Comparison of ENCODE assay signal across 18 cellular contexts in genomic region chr14:70776197-70776596, GRCh38. TPM values are rescaled to one million over a fixed set of nuclear protein-coding genes. Genes with fewer than 3 reads are reported as not detected.
DNase-seq lines count a peak whose midpoint lies in the region; ATAC-seq lines count a peak whose summit lies in the region.
"Had no signal": no experiment of that assay in that cellular context is flagged by ENCODE, and none has a peak within 500 bp of the region (broad histone marks: within the 10 kb centered on the region; RNA-seq: fewer than 3 reads in every experiment).

No MANE protein-coding gene starts in this region.

- no peak for DNase-seq in SW 1271 (lab: John Stamatoyannopoulos, UW)
- DNase-seq: activated CD4-positive, alpha-beta T cell treated with anti-CD3 and anti-CD28 coated beads for 36 hours; CD4-positive, alpha-beta T cell; effector CD8-positive, alpha-beta T cell; foreskin melanocyte; mucosa of descending colon; NCI-H1694; stimulated activated CD4-positive, alpha-beta T cell treated with anti-CD3 and anti-CD28 coated beads, Interleukin-1b, Interleukin-23, amount 100 ng/mL, for 48 hours; stimulated activated naive CD4-positive, alpha-beta T cell had no signal

- H3K4me3 Mint-ChIP-seq in activated T-helper 17 cell treated with anti-CD3 and anti-CD28 coated beads, Interleukin-2, amount 50 U/mL, for 72 hours: no peak overlapping the region
- H3K4me3 Mint-ChIP-seq: activated CD4-positive, alpha-beta T cell treated with anti-CD3 and anti-CD28 coated beads for 36 hours; CD4-positive, alpha-beta T cell; neural crest cell had no signal

- no peaks in the 10 kb centered on the region for H3K27me3 Mint-ChIP-seq in activated T-helper 17 cell treated with anti-CD3 and anti-CD28 coated beads, Interleukin-2, amount 50 U/mL, for 72 hours
- H3K27me3 Mint-ChIP-seq: activated CD4-positive, alpha-beta T cell treated with anti-CD3 and anti-CD28 coated beads for 36 hours; CD4-positive, alpha-beta T cell had no signal

- H3K27ac Mint-ChIP-seq in activated T-helper 17 cell treated with anti-CD3 and anti-CD28 coated beads, Interleukin-2, amount 50 U/mL, for 72 hours: no peak overlapping the region
- H3K27ac Mint-ChIP-seq: activated CD4-positive, alpha-beta T cell treated with anti-CD3 and anti-CD28 coated beads for 36 hours; CD4-positive, alpha-beta T cell had no signal

- H3K36me3 Mint-ChIP-seq in activated T-helper 17 cell treated with anti-CD3 and anti-CD28 coated beads, Interleukin-2, amount 50 U/mL, for 72 hours (ENCODE audit: low read depth): no peaks in the 10 kb centered on the region

- peak; percentile 73 for ATAC-seq in GM18511 (IDR thresholded peaks at IDR 0.05; ENCODE audit: unreplicated experiment)
- ATAC-seq in GM19463 (IDR thresholded peaks at IDR 0.05; ENCODE audit: unreplicated experiment): peak; percentile 70
- peak; percentile 67 for ATAC-seq in HG02798 (IDR thresholded peaks at IDR 0.05; ENCODE audit: poor library complexity, unreplicated experiment)
- peak; percentile 28 for ATAC-seq in activated T-helper 17 cell treated with anti-CD3 and anti-CD28 coated beads, Interleukin-2, amount 50 U/mL, for 72 hours (replicated peaks)
- no peak for ATAC-seq in HG02981 (IDR thresholded peaks at IDR 0.05; ENCODE audit: unreplicated experiment)
- ATAC-seq in GM18873 (IDR thresholded peaks at IDR 0.05; ENCODE audit: low FRiP score, unreplicated experiment): no peak
- ATAC-seq: activated CD4-positive, alpha-beta T cell treated with anti-CD3 and anti-CD28 coated beads for 36 hours; K562; mucosa of descending colon; Right ventricle myocardium inferior had no signal

- peaks cover 9% of the 10 kb centered on the region for H3K4me1 Mint-ChIP-seq in activated T-helper 17 cell treated with anti-CD3 and anti-CD28 coated beads, Interleukin-2, amount 50 U/mL, for 72 hours
- H3K4me1 Mint-ChIP-seq: neural crest cell had no signal

- H3K9me3 Mint-ChIP-seq in activated T-helper 17 cell treated with anti-CD3 and anti-CD28 coated beads, Interleukin-2, amount 50 U/mL, for 72 hours: no peaks in the 10 kb centered on the region
- H3K9me3 Mint-ChIP-seq: CD4-positive, alpha-beta T cell; neural crest cell had no signal

RNA-seq across cellular contexts. Expression of gene MAP3K9, which starts 33.1 kb away (rescaled TPM):
- 10 to 100 TPM in 1 of 2 donors, 1 to 10 TPM in 1; 6.8 to 10.5 TPM for total RNA-seq in activated T-helper 17 cell treated with anti-CD3 and anti-CD28 coated beads, Interleukin-2, amount 50 U/mL, for 72 hours

Comparison
In these comparisons a context has a peak if more than half of its experiments do, and no peak if none do; other contexts are left out.
1. ATAC-seq: peak in GM18511 (single experiment), GM19463 (single experiment), HG02798 (single experiment) and activated T-helper 17 cell treated with anti-CD3 and anti-CD28 coated beads, Interleukin-2, amount 50 U/mL, for 72 hours (single experiment); none in HG02981 (single experiment) and GM18873 (single experiment).